ENCODE assay signal across 19 cellular contexts in the genomic region with DNA sequence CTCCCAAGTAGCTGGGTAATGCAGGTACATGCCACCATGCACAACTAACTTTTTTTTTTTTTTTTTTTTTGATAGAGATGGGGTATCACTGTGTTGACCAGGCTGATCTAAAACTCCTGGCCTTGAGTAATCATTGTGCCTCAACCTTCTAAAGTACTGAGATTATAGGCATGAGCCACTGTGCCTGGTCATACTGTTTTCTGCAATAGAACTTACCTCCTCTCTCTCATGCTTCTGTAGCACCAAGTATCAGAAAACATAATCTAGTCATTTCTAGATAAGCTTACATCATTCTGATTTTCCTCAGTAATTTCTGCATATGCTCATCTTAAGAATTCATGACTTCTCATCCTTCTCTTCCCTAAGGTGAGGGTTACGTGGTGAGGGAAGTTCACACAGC.
DNase-seq lines count a peak whose midpoint lies in the region; ATAC-seq and TF ChIP-seq lines count a peak whose summit lies in the region.
"Had no signal": no experiment of that assay in that cellular context is flagged by ENCODE, and none has a peak within 500 bp of the region (broad histone marks: within the 10 kb centered on the region; RNA-seq: fewer than 3 reads in every experiment).

No MANE protein-coding gene starts in this region.

- H3K27me3 Mint-ChIP-seq in activated CD8-positive, alpha-beta T cell treated with anti-CD3 and anti-CD28 coated beads for 36 hours: no peaks in the 10 kb centered on the region
- no peaks in the 10 kb centered on the region for H3K27me3 Mint-ChIP-seq in activated CD8-positive, alpha-beta T cell treated with anti-CD3 and anti-CD28 coated beads, Interleukin-2, amount 10 ng/mL, durations not matched to agents 7 days and 5 days (ENCODE audit: low read depth)
- H3K27me3 Mint-ChIP-seq in stimulated activated naive CD8-positive, alpha-beta T cell treated with anti-CD3 and anti-CD28 coated beads, Interleukin-15, amount 100 ng/mL, for 72 hours: no peaks in the 10 kb centered on the region
- H3K27me3 Mint-ChIP-seq in activated T-helper 17 cell treated with anti-CD3 and anti-CD28 coated beads, Interleukin-2, amount 50 U/mL, for 72 hours: no peaks in the 10 kb centered on the region
- H3K27me3 Mint-ChIP-seq: CD4-positive, CD25-positive, alpha-beta regulatory T cell; CD8-positive, alpha-beta memory T cell had no signal

- H3K4me1 Mint-ChIP-seq in activated CD8-positive, alpha-beta T cell treated with anti-CD3 and anti-CD28 coated beads for 36 hours (ENCODE audit: low read depth): peaks cover 7% of the 10 kb centered on the region
- no peaks in the 10 kb centered on the region for H3K4me1 Mint-ChIP-seq in activated CD8-positive, alpha-beta T cell treated with anti-CD3 and anti-CD28 coated beads, Interleukin-2, amount 10 ng/mL, durations not matched to agents 7 days and 5 days (ENCODE audit: low read depth)
- peaks cover 6% of the 10 kb centered on the region for H3K4me1 Mint-ChIP-seq in stimulated activated naive CD8-positive, alpha-beta T cell treated with anti-CD3 and anti-CD28 coated beads, Interleukin-15, amount 100 ng/mL, for 72 hours
- H3K4me1 Mint-ChIP-seq in activated T-helper 17 cell treated with anti-CD3 and anti-CD28 coated beads, Interleukin-2, amount 50 U/mL, for 72 hours: no peaks in the 10 kb centered on the region
- H3K4me1 Mint-ChIP-seq: CD8-positive, alpha-beta memory T cell; H9 had no signal

- TF ChIP-seq CTCF in activated CD8-positive, alpha-beta T cell treated with anti-CD3 and anti-CD28 coated beads for 36 hours (IDR thresholded peaks at IDR 0.05): no peak

- no peak overlapping the region for H3K4me3 Mint-ChIP-seq in activated CD8-positive, alpha-beta T cell treated with anti-CD3 and anti-CD28 coated beads for 36 hours
- H3K4me3 Mint-ChIP-seq in activated CD8-positive, alpha-beta T cell treated with anti-CD3 and anti-CD28 coated beads, Interleukin-2, amount 10 ng/mL, durations not matched to agents 7 days and 5 days: no peak overlapping the region
- H3K4me3 Mint-ChIP-seq in stimulated activated naive CD8-positive, alpha-beta T cell treated with anti-CD3 and anti-CD28 coated beads, Interleukin-15, amount 100 ng/mL, for 72 hours: no peak overlapping the region
- no peak overlapping the region for H3K4me3 Mint-ChIP-seq in activated T-helper 17 cell treated with anti-CD3 and anti-CD28 coated beads, Interleukin-2, amount 50 U/mL, for 72 hours
- H3K4me3 Mint-ChIP-seq: CD4-positive, CD25-positive, alpha-beta regulatory T cell; CD8-positive, alpha-beta memory T cell; H9 had no signal

- POLR2A ChIA-PET in activated CD8-positive, alpha-beta T cell treated with anti-CD3 and anti-CD28 coated beads for 36 hours (lab: Charles Lee): no interaction called here
- POLR2A ChIA-PET in activated CD8-positive, alpha-beta T cell treated with anti-CD3 and anti-CD28 coated beads, Interleukin-2, amount 10 ng/mL, durations not matched to agents 7 days and 5 days (lab: Charles Lee): no interaction called here

- peaks cover 2% of the 10 kb centered on the region for H3K9me3 Mint-ChIP-seq in activated CD8-positive, alpha-beta T cell treated with anti-CD3 and anti-CD28 coated beads for 36 hours
- no peaks in the 10 kb centered on the region for H3K9me3 Mint-ChIP-seq in activated CD8-positive, alpha-beta T cell treated with anti-CD3 and anti-CD28 coated beads, Interleukin-2, amount 10 ng/mL, durations not matched to agents 7 days and 5 days (ENCODE audit: insufficient read depth)
- peaks cover 3 to 6% of the 10 kb centered on the region in 2 donors for H3K9me3 Mint-ChIP-seq in stimulated activated naive CD8-positive, alpha-beta T cell treated with anti-CD3 and anti-CD28 coated beads, Interleukin-15, amount 100 ng/mL, for 72 hours
- H3K9me3 Mint-ChIP-seq in activated T-helper 17 cell treated with anti-CD3 and anti-CD28 coated beads, Interleukin-2, amount 50 U/mL, for 72 hours: peaks cover 3% of the 10 kb centered on the region
- H3K9me3 Mint-ChIP-seq: H9 had no signal

- peak overlapping the region; percentile 6 for H3K27ac Mint-ChIP-seq in activated CD8-positive, alpha-beta T cell treated with anti-CD3 and anti-CD28 coated beads for 36 hours
- no peak overlapping the region for H3K27ac Mint-ChIP-seq in activated CD8-positive, alpha-beta T cell treated with anti-CD3 and anti-CD28 coated beads, Interleukin-2, amount 10 ng/mL, durations not matched to agents 7 days and 5 days
- peak overlapping the region in 1 of 2 donors; percentile 27 for H3K27ac Mint-ChIP-seq in stimulated activated naive CD8-positive, alpha-beta T cell treated with anti-CD3 and anti-CD28 coated beads, Interleukin-15, amount 100 ng/mL, for 72 hours
- no peak overlapping the region for H3K27ac Mint-ChIP-seq in activated T-helper 17 cell treated with anti-CD3 and anti-CD28 coated beads, Interleukin-2, amount 50 U/mL, for 72 hours
- H3K27ac Mint-ChIP-seq: CD4-positive, CD25-positive, alpha-beta regulatory T cell; CD8-positive, alpha-beta memory T cell had no signal

- CTCF ChIA-PET in activated CD8-positive, alpha-beta T cell treated with anti-CD3 and anti-CD28 coated beads for 36 hours (lab: Charles Lee): no interaction called here
- CTCF ChIA-PET in activated CD8-positive, alpha-beta T cell treated with anti-CD3 and anti-CD28 coated beads, Interleukin-2, amount 10 ng/mL, durations not matched to agents 7 days and 5 days (lab: Charles Lee): no interaction called here

- DNase-seq in activated CD8-positive, alpha-beta T cell treated with anti-CD3 and anti-CD28 coated beads for 36 hours: no peak
- DNase-seq in activated CD8-positive, alpha-beta T cell treated with anti-CD3 and anti-CD28 coated beads, Interleukin-2, amount 10 ng/mL, durations not matched to agents 7 days and 5 days: no peak
- DNase-seq in stimulated activated naive CD8-positive, alpha-beta T cell treated with anti-CD3 and anti-CD28 coated beads, Interleukin-15, amount 100 ng/mL, for 72 hours: no peak
- no peak for DNase-seq in stimulated activated naive CD8-positive, alpha-beta T cell treated with anti-CD3 and anti-CD28 coated beads, Interleukin-15, Interleukin-2, amounts not matched to agents 100 U/mL and 50 U/mL, for 24 hours
- DNase-seq in OCI-M2 (lab: John Stamatoyannopoulos, UW; ENCODE audit: unreplicated experiment) (no peak), NCI-H1417 (lab: John Stamatoyannopoulos, UW) (no peak)
- DNase-seq: ACHN; BE2C; C1 segment of cervical spinal cord; CD4-positive, CD25-positive, alpha-beta regulatory T cell; CD8-positive, alpha-beta memory T cell; COR-L47; DMS 273 treated with DMSO at 0.1 percent for 48 hours; DMS53; DND-41; EL; H9; IMR-90 had no signal

- intact Hi-C loops in activated CD8-positive, alpha-beta T cell treated with anti-CD3 and anti-CD28 coated beads for 36 hours (cut with micrococcal nuclease): no loop called here

- ATAC-seq in activated CD8-positive, alpha-beta T cell treated with anti-CD3 and anti-CD28 coated beads for 36 hours: no peak
- no peak for ATAC-seq in activated CD8-positive, alpha-beta T cell treated with anti-CD3 and anti-CD28 coated beads, Interleukin-2, amount 10 ng/mL, durations not matched to agents 7 days and 5 days
- peak; percentile 69 for ATAC-seq in stimulated activated naive CD8-positive, alpha-beta T cell treated with anti-CD3 and anti-CD28 coated beads, Interleukin-15, amount 100 ng/mL, for 72 hours
- ATAC-seq in stimulated activated naive CD8-positive, alpha-beta T cell treated with anti-CD3 and anti-CD28 coated beads, Interleukin-15, Interleukin-2, amounts not matched to agents 100 U/mL and 50 U/mL, for 24 hours: no peak
- ATAC-seq in activated T-helper 17 cell treated with anti-CD3 and anti-CD28 coated beads, Interleukin-2, amount 50 U/mL, for 72 hours (replicated peaks): peak; percentile 83

- H3K36me3 Mint-ChIP-seq in activated CD8-positive, alpha-beta T cell treated with anti-CD3 and anti-CD28 coated beads for 36 hours (ENCODE audit: low read depth): no peaks in the 10 kb centered on the region
- no peaks in the 10 kb centered on the region for H3K36me3 Mint-ChIP-seq in activated CD8-positive, alpha-beta T cell treated with anti-CD3 and anti-CD28 coated beads, Interleukin-2, amount 10 ng/mL, durations not matched to agents 7 days and 5 days (ENCODE audit: low read depth)
- no peaks in the 10 kb centered on the region for H3K36me3 Mint-ChIP-seq in activated T-helper 17 cell treated with anti-CD3 and anti-CD28 coated beads, Interleukin-2, amount 50 U/mL, for 72 hours (ENCODE audit: low read depth)

Comparison
In these comparisons a context has a peak if more than half of its experiments do, and no peak if none do; other contexts are left out.
1. ATAC-seq: peak in stimulated activated naive CD8-positive, alpha-beta T cell treated with anti-CD3 and anti-CD28 coated beads, Interleukin-15, amount 100 ng/mL, for 72 hours (single experiment) and activated T-helper 17 cell treated with anti-CD3 and anti-CD28 coated beads, Interleukin-2, amount 50 U/mL, for 72 hours (single experiment); none in activated CD8-positive, alpha-beta T cell treated with anti-CD3 and anti-CD28 coated beads for 36 hours (single experiment), activated CD8-positive, alpha-beta T cell treated with anti-CD3 and anti-CD28 coated beads, Interleukin-2, amount 10 ng/mL, durations not matched to agents 7 days and 5 days (single experiment) and stimulated activated naive CD8-positive, alpha-beta T cell treated with anti-CD3 and anti-CD28 coated beads, Interleukin-15, Interleukin-2, amounts not matched to agents 100 U/mL and 50 U/mL, for 24 hours (single experiment).